ENCODE assay signal across 11 cellular contexts in genomic region chr2:29108225-29108624, GRCh38. TPM values are rescaled to one million over a fixed set of nuclear protein-coding genes. Genes with fewer than 3 reads are reported as not detected.
DNase-seq lines count a peak whose midpoint lies in the region; ATAC-seq and TF ChIP-seq lines count a peak whose summit lies in the region.
"Had no signal": no experiment of that assay in that cellular context is flagged by ENCODE, and none has a peak within 500 bp of the region (broad histone marks: within the 10 kb centered on the region; RNA-seq: fewer than 3 reads in every experiment).

No MANE protein-coding gene starts in this region.

- H3K9me3 ChIP-seq in left ventricle myocardium inferior (replicated peaks) = no peaks in the 10 kb centered on the region
- no peaks in the 10 kb centered on the region for H3K9me3 ChIP-seq in upper lobe of right lung
- H3K9me3 ChIP-seq: BE2C, colonic mucosa had no signal

- intact Hi-C loops in left ventricle myocardium superior (cut with micrococcal nuclease) = no loop called here
- intact Hi-C loops in left ventricle myocardium inferior (cut with micrococcal nuclease) = no loop called here
- intact Hi-C loops in upper lobe of right lung (cut with DNase I) = no loop called here

- TF ChIP-seq CTCF in left ventricle myocardium inferior (IDR thresholded peaks at IDR 0.05; ENCODE audit: borderline replicate concordance) (no peak), upper lobe of right lung (IDR thresholded peaks at IDR 0.05) (no peak)

- H3K4me3 ChIP-seq in left ventricle myocardium inferior (no peak overlapping the region), upper lobe of right lung (no peak overlapping the region)
- H3K4me3 ChIP-seq: colonic mucosa had no signal

- H3K27ac ChIP-seq in left ventricle myocardium inferior (replicated peaks) (no peak overlapping the region), upper lobe of right lung (no peak overlapping the region)
- H3K27ac ChIP-seq: colonic mucosa had no signal

- ATAC-seq in left ventricle myocardium superior (peak; percentile 52), upper lobe of right lung (peak; percentile 27)

- H3K36me3 ChIP-seq in left ventricle myocardium inferior (no peaks in the 10 kb centered on the region), upper lobe of right lung (no peaks in the 10 kb centered on the region)
- H3K36me3 ChIP-seq: BE2C, colonic mucosa had no signal

- DNase-seq in left ventricle myocardium superior (peak; percentile 40), left ventricle myocardium inferior (no peak), amniotic stem cell (lab: John Stamatoyannopoulos, UW) (peak; percentile 58), glomerular visceral epithelial cell (ENCODE audit: extremely low spot score) (peak; percentile 79), upper lobe of right lung (no peak), T-helper 1 cell (no peak)
- no peak for DNase-seq in activated CD4-positive, alpha-beta T cell treated with anti-CD3 and anti-CD28 coated beads for 48 hours
- no peak for DNase-seq in NK-92 treated with Interleukin-12 subunit alpha and Interleukin-12 subunit beta, amount 100 ng/mL, for 24 hours (lab: John Stamatoyannopoulos, UW)
- DNase-seq: BE2C, colonic mucosa, GOT3 had no signal

- H3K27me3 ChIP-seq in left ventricle myocardium inferior (ENCODE audit: low read depth) = no peaks in the 10 kb centered on the region
- no peaks in the 10 kb centered on the region for H3K27me3 ChIP-seq in upper lobe of right lung
- H3K27me3 ChIP-seq: BE2C, colonic mucosa had no signal

- H3K4me1 ChIP-seq in left ventricle myocardium inferior = no peaks in the 10 kb centered on the region
- no peaks in the 10 kb centered on the region for H3K4me1 ChIP-seq in upper lobe of right lung
- H3K4me1 ChIP-seq: colonic mucosa had no signal

RNA-seq across cellular contexts. Expression of gene CLIP4, which starts 7.0 kb away (rescaled TPM):
- total RNA-seq in left ventricle myocardium superior = 31.4 TPM
- 33.6 TPM for total RNA-seq in left ventricle myocardium inferior
- 61.1 TPM for total RNA-seq in upper lobe of right lung

RNA-seq across cellular contexts. Expression of gene PCARE, which starts 33.9 kb away (rescaled TPM):
- total RNA-seq in left ventricle myocardium superior (0.84 TPM), left ventricle myocardium inferior (0.74 TPM), upper lobe of right lung (0.55 TPM)
- total RNA-seq: colonic mucosa had no signal

Comparison
In these comparisons a context has a peak if more than half of its experiments do, and no peak if none do; other contexts are left out.
1. DNase-seq: peak in left ventricle myocardium superior (single experiment), amniotic stem cell (single experiment) and glomerular visceral epithelial cell (single experiment); none in left ventricle myocardium inferior (single experiment), upper lobe of right lung (single experiment), activated CD4-positive, alpha-beta T cell treated with anti-CD3 and anti-CD28 coated beads for 48 hours (single experiment), NK-92 treated with Interleukin-12 subunit alpha and Interleukin-12 subunit beta, amount 100 ng/mL, for 24 hours (single experiment) and T-helper 1 cell (0 of 5).